Comparison of ENCODE assay signal across 8 cellular contexts in the genomic region with DNA sequence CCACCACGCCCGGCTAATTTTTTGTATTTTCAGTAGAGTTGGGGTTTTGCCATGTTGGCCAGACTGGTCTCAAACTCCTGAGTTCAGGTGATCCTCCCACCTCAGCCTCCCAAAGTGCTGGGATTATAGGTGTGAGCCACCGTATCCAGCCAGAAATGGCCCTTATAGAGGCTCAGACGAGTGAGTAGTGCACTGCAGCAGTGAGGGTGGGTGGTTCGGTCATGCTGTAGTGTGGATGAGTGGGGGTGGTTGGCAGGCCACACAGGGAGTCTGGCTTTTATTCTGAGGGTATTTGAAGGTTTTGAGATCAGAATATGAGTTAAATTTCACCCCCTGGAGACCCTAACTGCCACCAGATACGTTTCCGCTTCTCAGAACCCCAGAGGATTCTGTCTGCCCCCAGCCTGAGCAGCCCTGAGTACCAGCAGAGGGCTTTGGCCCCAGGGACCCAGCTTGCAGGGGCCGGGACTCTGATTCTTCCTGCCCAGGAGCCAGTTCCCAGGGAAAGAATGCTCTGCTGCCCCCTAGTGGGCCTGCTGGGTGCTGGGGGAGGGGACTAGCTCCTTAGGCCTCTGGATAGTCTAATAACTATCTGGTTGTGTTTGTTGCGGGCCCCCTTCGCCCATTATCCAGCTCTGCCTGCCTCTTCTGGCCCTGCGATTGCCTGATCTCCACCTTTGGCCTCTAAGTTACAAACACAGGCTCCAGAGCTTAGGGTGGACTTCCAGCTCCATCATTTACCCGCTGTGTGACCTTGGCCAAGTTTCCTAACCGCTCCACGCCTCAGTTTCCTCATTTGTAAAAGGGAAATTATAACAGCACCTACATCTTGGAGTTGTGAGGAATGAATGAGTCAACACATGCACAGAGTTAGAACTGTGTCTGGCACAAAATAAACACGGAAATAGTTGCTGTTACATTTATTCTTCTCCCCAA. TPM values are rescaled to one million over a fixed set of nuclear protein-coding genes. Genes with fewer than 3 reads are reported as not detected.
DNase-seq lines count a peak whose midpoint lies in the region; ATAC-seq and TF ChIP-seq lines count a peak whose summit lies in the region.

No MANE protein-coding gene starts in this region.

- peak overlapping the region in 1 of 2 donors; percentile 26 for H3K27ac ChIP-seq in left lung

- H3K9me3 ChIP-seq in left lung: no peaks in the 10 kb centered on the region

- H3K4me1 ChIP-seq in left lung: peaks cover 15 to 31% of the 10 kb centered on the region in 2 donors

- TF ChIP-seq CTCF in left lung (IDR thresholded peaks at IDR 0.05): peak; percentile 96 to 97

- ATAC-seq in HG03280 (IDR thresholded peaks at IDR 0.05; ENCODE audit: unreplicated experiment) (peak; percentile 41), left lung (peak; percentile 80)

- DNase-seq in Daoy (ENCODE audit: low read depth) (peak; percentile 83), NCI-H526 treated with DMSO at 0.1 percent for 48 hours (lab: John Stamatoyannopoulos, UW) (peak; percentile 74), cerebellum (ENCODE audit: low spot score) (peak; percentile 84), left lung (peak; percentile 89 to 96), cortex of kidney (lab: John Stamatoyannopoulos, UW) (no peak)
- peak; percentile 95 for DNase-seq in activated CD4-positive, alpha-beta T cell treated with anti-CD3 and anti-CD28 coated beads for 48 hours
- DNase-seq in stimulated activated CD4-positive, alpha-beta T cell treated with anti-CD3 and anti-CD28 coated beads, Interleukin-2, amount 100 ng/mL, for 4 hours (ENCODE audit: low read depth): peak; percentile 87

- no peak overlapping the region for H3K4me3 ChIP-seq in left lung

- no peaks in the 10 kb centered on the region for H3K27me3 ChIP-seq in left lung

- peaks cover 0 to 17% of the 10 kb centered on the region in 2 donors for H3K36me3 ChIP-seq in left lung

- intact Hi-C loops in left lung (cut with DNase I): no loop called here

RNA-seq across cellular contexts. Expression of gene ZNF771, which starts 2.0 kb away (rescaled TPM):
- 13.8 and 19.7 TPM in 2 replicates for total RNA-seq in Daoy (2014; rRNA removed; shearing (Covaris generic))
- total RNA-seq in cerebellum: 9.0 TPM
- total RNA-seq in left lung: 1 to 10 TPM; 6.0 to 8.5 TPM

RNA-seq across cellular contexts. Expression of gene ZNF48, which starts 14.2 kb away (rescaled TPM):
- 6.0 and 6.3 TPM in 2 replicates for total RNA-seq in Daoy (2014; rRNA removed; shearing (Covaris generic))
- 16.7 TPM for total RNA-seq in cerebellum
- 1 to 10 TPM; 7.0 TPM for total RNA-seq in left lung

RNA-seq across cellular contexts. Expression of gene DCTPP1, which starts 20.4 kb away (rescaled TPM):
- 27.3 and 30.3 TPM in 2 replicates for total RNA-seq in Daoy (2014; rRNA removed; shearing (Covaris generic))
- total RNA-seq in cerebellum: 11.3 TPM
- 10 to 100 TPM; 26.2 to 37.4 TPM for total RNA-seq in left lung

RNA-seq across cellular contexts. Expression of gene SEPTIN1, which starts 27.0 kb away (rescaled TPM):
- total RNA-seq in Daoy (2014; rRNA removed; shearing (Covaris generic)): not detected in 2 replicates
- total RNA-seq in cerebellum (not detected), left lung (1 to 10 TPM; 2.9 to 6.3 TPM)

RNA-seq across cellular contexts. Expression of gene MYL11, which starts 34.8 kb away (rescaled TPM):
- not detected in 2 replicates for total RNA-seq in Daoy (2014; rRNA removed; shearing (Covaris generic))
- total RNA-seq in cerebellum (1.00 TPM), left lung (1 to 10 TPM in 1 of 2 donors, not detected in 1; 1.6 TPM)
